ENCODE assay signal across 2 cellular contexts in the genomic region with DNA sequence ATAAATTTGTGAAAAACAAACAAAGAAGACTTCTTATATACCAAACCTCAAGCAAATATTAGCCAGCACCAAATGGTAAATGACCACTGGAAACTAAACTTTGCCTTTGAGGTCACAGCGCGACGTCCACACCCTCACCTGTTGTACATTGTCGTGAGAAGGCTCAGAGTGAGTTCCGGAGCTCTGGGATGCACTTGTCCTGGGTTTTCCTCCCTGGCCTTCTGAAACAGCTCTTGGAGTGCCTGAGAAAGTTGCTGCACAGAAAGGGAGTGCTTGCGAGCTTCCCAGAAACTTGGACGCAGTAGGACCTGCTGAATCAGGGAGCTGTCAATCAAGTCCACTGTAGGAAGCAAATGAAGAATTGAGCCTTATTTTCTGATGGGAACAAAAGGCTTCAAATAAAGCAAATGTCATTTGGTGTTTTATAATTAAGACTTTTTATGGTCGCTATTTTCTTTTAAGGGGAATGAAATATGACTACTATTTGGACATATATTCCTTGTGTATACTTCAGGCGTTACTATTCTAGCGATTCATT.
TF ChIP-seq lines count a peak whose summit lies in the region.

No MANE protein-coding gene starts in this region.

TF ChIP-seq in HEK293T, 16 proteins besides CTCF, POLR2A, EP300 and RAD21:
- TF ChIP-seq TARDBP (IDR thresholded peaks at IDR 0.05): no peak
- TF ChIP-seq L3MBTL2 (conservative IDR thresholded peaks at IDR 0.05): no peak
- TF ChIP-seq, protein P1, sequence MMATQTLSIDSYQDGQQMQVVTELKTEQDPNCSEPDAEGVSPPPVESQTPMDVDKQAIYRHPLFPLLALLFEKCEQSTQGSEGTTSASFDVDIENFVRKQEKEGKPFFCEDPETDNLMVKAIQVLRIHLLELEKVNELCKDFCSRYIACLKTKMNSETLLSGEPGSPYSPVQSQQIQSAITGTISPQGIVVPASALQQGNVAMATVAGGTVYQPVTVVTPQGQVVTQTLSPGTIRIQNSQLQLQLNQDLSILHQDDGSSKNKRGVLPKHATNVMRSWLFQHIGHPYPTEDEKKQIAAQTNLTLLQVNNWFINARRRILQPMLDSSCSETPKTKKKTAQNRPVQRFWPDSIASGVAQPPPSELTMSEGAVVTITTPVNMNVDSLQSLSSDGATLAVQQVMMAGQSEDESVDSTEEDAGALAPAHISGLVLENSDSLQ (IDR thresholded peaks at IDR 0.05): peak; percentile 91

TF ChIP-seq in K562, 482 proteins besides CTCF, POLR2A, EP300 and RAD21:
- TF ChIP-seq MEIS2 (IDR thresholded peaks at IDR 0.05; ENCODE audit: partially characterized antibody): no peak
- TF ChIP-seq, protein P2, sequence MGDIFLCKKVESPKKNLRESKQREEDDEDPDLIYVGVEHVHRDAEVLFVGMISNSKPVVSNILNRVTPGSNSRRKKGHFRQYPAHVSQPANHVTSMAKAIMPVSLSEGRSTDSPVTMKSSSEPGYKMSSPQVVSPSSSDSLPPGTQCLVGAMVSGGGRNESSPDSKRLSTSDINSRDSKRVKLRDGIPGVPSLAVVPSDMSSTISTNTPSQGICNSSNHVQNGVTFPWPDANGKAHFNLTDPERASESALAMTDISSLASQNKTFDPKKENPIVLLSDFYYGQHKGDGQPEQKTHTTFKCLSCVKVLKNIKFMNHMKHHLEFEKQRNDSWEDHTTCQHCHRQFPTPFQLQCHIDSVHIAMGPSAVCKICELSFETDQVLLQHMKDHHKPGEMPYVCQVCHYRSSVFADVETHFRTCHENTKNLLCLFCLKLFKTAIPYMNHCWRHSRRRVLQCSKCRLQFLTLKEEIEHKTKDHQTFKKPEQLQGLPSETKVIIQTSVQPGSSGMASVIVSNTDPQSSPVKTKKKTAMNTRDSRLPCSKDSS (IDR thresholded peaks at IDR 0.05; ENCODE audit: low read depth, partially characterized antibody): no peak
- TF ChIP-seq, protein P1 (IDR thresholded peaks at IDR 0.05): peak; percentile 68
- no peak for TF ChIP-seq RBM39 (optimal IDR thresholded peaks at IDR 0.05; ENCODE audit: low read depth, low read length)
- TF ChIP-seq ZBTB1 (CRISPR knock-in tag; IDR thresholded peaks at IDR 0.05; ENCODE audit: borderline replicate concordance, low read depth): no peak
TF ChIP-seq in K562: peak in this region for 1.
